In the genomic region with DNA sequence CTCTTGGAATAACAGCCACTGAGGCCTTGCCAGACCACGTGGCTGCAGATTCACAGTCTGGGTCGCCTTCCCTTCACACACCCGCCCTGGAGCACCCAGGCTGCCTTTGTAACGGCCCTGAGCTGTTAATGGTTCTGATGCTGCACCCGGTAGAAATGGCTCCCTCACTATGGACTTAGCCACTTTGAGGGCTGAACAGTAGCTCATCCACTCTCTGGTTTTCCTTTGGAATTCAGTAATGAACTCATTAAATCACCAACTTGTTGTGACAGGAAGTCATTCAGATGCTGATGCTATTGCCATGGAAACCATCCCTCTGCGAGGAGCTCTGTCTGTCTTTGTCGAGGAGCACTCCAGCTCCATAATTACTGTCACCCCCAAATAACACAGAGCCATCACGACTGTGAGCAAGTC, we compare ENCODE assay signal across 15 cellular contexts. TPM values are rescaled to one million over a fixed set of nuclear protein-coding genes. Genes with fewer than 3 reads are reported as not detected.
DNase-seq lines count a peak whose midpoint lies in the region; ATAC-seq and TF ChIP-seq lines count a peak whose summit lies in the region.
"Had no signal": no experiment of that assay in that cellular context is flagged by ENCODE, and none has a peak within 500 bp of the region (broad histone marks: within the 10 kb centered on the region; RNA-seq: fewer than 3 reads in every experiment).

No MANE protein-coding gene starts in this region.

- H3K9me3 ChIP-seq in mesodermal cell (ENCODE audit: control insufficient read depth, low read length) (no peaks in the 10 kb centered on the region), gastroesophageal sphincter (no peaks in the 10 kb centered on the region), left ventricle myocardium inferior (replicated peaks) (no peaks in the 10 kb centered on the region)

- H3K36me3 Mint-ChIP-seq in brain, result no peaks in the 10 kb centered on the region
- H3K36me3 Mint-ChIP-seq in activated CD8-positive, alpha-beta memory T cell treated with anti-CD3 and anti-CD28 coated beads, Interleukin-2, amount 10 ng/mL, durations not matched to agents 7 days and 5 days, result no peaks in the 10 kb centered on the region
- H3K36me3 Mint-ChIP-seq: naive thymus-derived CD8-positive, alpha-beta T cell; stimulated activated memory B cell treated with anti-CD40 and anti-IgM and Interleukin-4, amounts not matched to agents 10 μg/mL and 1 μg/mL and 100 μg/mL, for 72 hours had no signal

- H3K36me3 ChIP-seq in mesodermal cell (ENCODE audit: control insufficient read depth, insufficient read depth, low read length) (no peaks in the 10 kb centered on the region), gastroesophageal sphincter (no peaks in the 10 kb centered on the region), left ventricle myocardium inferior (no peaks in the 10 kb centered on the region)
- H3K36me3 ChIP-seq: brain microvascular endothelial cell had no signal

- H3K27ac Mint-ChIP-seq in brain, result peak overlapping the region; percentile 94 to 98 (median 97)
- H3K27ac Mint-ChIP-seq in activated CD8-positive, alpha-beta memory T cell treated with anti-CD3 and anti-CD28 coated beads, Interleukin-2, amount 10 ng/mL, durations not matched to agents 7 days and 5 days, result no peak overlapping the region
- H3K27ac Mint-ChIP-seq: activated T-cell treated with anti-CD3 and anti-CD28 coated beads, Interleukin-2, amount 50 U/mL, for 24 hours; CD4-positive, alpha-beta T cell; stimulated activated memory B cell treated with anti-CD40 and anti-IgM and Interleukin-4, amounts not matched to agents 10 μg/mL and 1 μg/mL and 100 μg/mL, for 72 hours had no signal

- H3K4me3 ChIP-seq in mesodermal cell (ENCODE audit: extremely low read depth, insufficient read depth, low read length, poor library complexity, severe bottlenecking), result no peak overlapping the region
- H3K4me3 ChIP-seq in gastroesophageal sphincter, result no peak overlapping the region
- H3K4me3 ChIP-seq in left ventricle myocardium inferior, result no peak overlapping the region

- H3K27me3 ChIP-seq in gastroesophageal sphincter, result no peaks in the 10 kb centered on the region
- no peaks in the 10 kb centered on the region for H3K27me3 ChIP-seq in left ventricle myocardium inferior (ENCODE audit: low read depth)
- H3K27me3 ChIP-seq: brain microvascular endothelial cell had no signal

- CTCF ChIA-PET in activated CD8-positive, alpha-beta memory T cell treated with anti-CD3 and anti-CD28 coated beads, Interleukin-2, amount 10 ng/mL, durations not matched to agents 7 days and 5 days (lab: Charles Lee), result interaction anchor here (0.8 to 1.7 kb wide), 3 partner anchors 13 to 1090 kb away, joined by 3 to 6 read pairs (median 3); no protein-coding TSS in a partner anchor

- intact Hi-C loops in left ventricle myocardium inferior (cut with micrococcal nuclease), result no loop called here
- intact Hi-C loops in posterior vena cava (cut with DNase I), result no loop called here

- no peak for TF ChIP-seq CTCF in brain (conservative IDR thresholded peaks at IDR 0.05)
- no peak for TF ChIP-seq CTCF in gastroesophageal sphincter (IDR thresholded peaks at IDR 0.05)
- no peak for TF ChIP-seq CTCF in left ventricle myocardium inferior (IDR thresholded peaks at IDR 0.05; ENCODE audit: borderline replicate concordance)

- peaks cover 3% of the 10 kb centered on the region for H3K27me3 Mint-ChIP-seq in brain
- H3K27me3 Mint-ChIP-seq in activated CD8-positive, alpha-beta memory T cell treated with anti-CD3 and anti-CD28 coated beads, Interleukin-2, amount 10 ng/mL, durations not matched to agents 7 days and 5 days, result no peaks in the 10 kb centered on the region
- H3K27me3 Mint-ChIP-seq: activated T-cell treated with anti-CD3 and anti-CD28 coated beads, Interleukin-2, amount 50 U/mL, for 24 hours; CD4-positive, alpha-beta T cell; naive thymus-derived CD8-positive, alpha-beta T cell; stimulated activated memory B cell treated with anti-CD40 and anti-IgM and Interleukin-4, amounts not matched to agents 10 μg/mL and 1 μg/mL and 100 μg/mL, for 72 hours had no signal

- peaks cover 0 to 2% (median 0%) of the 10 kb centered on the region in 5 experiments for H3K9me3 Mint-ChIP-seq in brain
- no peaks in the 10 kb centered on the region for H3K9me3 Mint-ChIP-seq in activated CD8-positive, alpha-beta memory T cell treated with anti-CD3 and anti-CD28 coated beads, Interleukin-2, amount 10 ng/mL, durations not matched to agents 7 days and 5 days (ENCODE audit: low read depth)
- H3K9me3 Mint-ChIP-seq: activated T-cell treated with anti-CD3 and anti-CD28 coated beads, Interleukin-2, amount 50 U/mL, for 24 hours; CD4-positive, alpha-beta T cell; naive thymus-derived CD8-positive, alpha-beta T cell; stimulated activated memory B cell treated with anti-CD40 and anti-IgM and Interleukin-4, amounts not matched to agents 10 μg/mL and 1 μg/mL and 100 μg/mL, for 72 hours had no signal

- peak overlapping the region; percentile 33 for H3K27ac ChIP-seq in mesodermal cell (ENCODE audit: low read depth, low read length, severe bottlenecking)
- no peak overlapping the region for H3K27ac ChIP-seq in gastroesophageal sphincter
- no peak overlapping the region for H3K27ac ChIP-seq in left ventricle myocardium inferior (replicated peaks)
- H3K27ac ChIP-seq: brain microvascular endothelial cell had no signal

- WGBS in mesodermal cell (ENCODE audit: insufficient coverage in 2 of 2), 2 experiments, result 30 to 34% methylated on average over 5 to 7 of the region's 8 CpGs
- 18 to 20% methylated on average over 2 to 4 of the region's 8 CpGs for WGBS in gastroesophageal sphincter (ENCODE audit: low coverage in 1 of 2), 2 donors

- no peak for TF ChIP-seq EP300 in gastroesophageal sphincter (IDR thresholded peaks at IDR 0.05)

- no peak for TF ChIP-seq POLR2A in gastroesophageal sphincter (IDR thresholded peaks at IDR 0.05)

- H3K4me1 Mint-ChIP-seq in brain, result peaks cover 67% of the 10 kb centered on the region
- H3K4me1 Mint-ChIP-seq in activated CD8-positive, alpha-beta memory T cell treated with anti-CD3 and anti-CD28 coated beads, Interleukin-2, amount 10 ng/mL, durations not matched to agents 7 days and 5 days, result peaks cover 14% of the 10 kb centered on the region

- ATAC-seq in activated CD8-positive, alpha-beta memory T cell treated with anti-CD3 and anti-CD28 coated beads, Interleukin-2, amount 10 ng/mL, durations not matched to agents 7 days and 5 days, result no peak
- ATAC-seq in gastroesophageal sphincter, result no peak
- ATAC-seq: naive thymus-derived CD8-positive, alpha-beta T cell; stimulated activated memory B cell treated with anti-CD40 and anti-IgM and Interleukin-4, amounts not matched to agents 10 μg/mL and 1 μg/mL and 100 μg/mL, for 72 hours had no signal

- DNase-seq in EH (ENCODE audit: low read depth) (peak; percentile 43), NCI-H1417 (lab: John Stamatoyannopoulos, UW) (peak; percentile 25 to 92 (median 64)), left ventricle myocardium inferior (no peak), posterior vena cava (ENCODE audit: low spot score) (no peak)
- DNase-seq in activated CD8-positive, alpha-beta memory T cell treated with anti-CD3 and anti-CD28 coated beads, Interleukin-2, amount 10 ng/mL, durations not matched to agents 7 days and 5 days, result no peak
- DNase-seq: activated T-cell treated with anti-CD3 and anti-CD28 coated beads, Interleukin-2, amount 50 U/mL, for 24 hours; brain microvascular endothelial cell; CD4-positive, alpha-beta T cell; naive thymus-derived CD8-positive, alpha-beta T cell; NCI-H2029 treated with DMSO at 0.1 percent for 48 hours; Right ventricle myocardium superior had no signal

- H3K4me3 Mint-ChIP-seq in brain, result peak overlapping the region; percentile 56 to 79 (median 75)
- no peak overlapping the region for H3K4me3 Mint-ChIP-seq in activated CD8-positive, alpha-beta memory T cell treated with anti-CD3 and anti-CD28 coated beads, Interleukin-2, amount 10 ng/mL, durations not matched to agents 7 days and 5 days
- H3K4me3 Mint-ChIP-seq: activated T-cell treated with anti-CD3 and anti-CD28 coated beads, Interleukin-2, amount 50 U/mL, for 24 hours; CD4-positive, alpha-beta T cell; naive thymus-derived CD8-positive, alpha-beta T cell; stimulated activated memory B cell treated with anti-CD40 and anti-IgM and Interleukin-4, amounts not matched to agents 10 μg/mL and 1 μg/mL and 100 μg/mL, for 72 hours had no signal

- H3K4me1 ChIP-seq in mesodermal cell (ENCODE audit: control insufficient read depth, insufficient read depth, low read length, poor library complexity, severe bottlenecking) (peaks cover 4% of the 10 kb centered on the region), gastroesophageal sphincter (no peaks in the 10 kb centered on the region), left ventricle myocardium inferior (no peaks in the 10 kb centered on the region)

RNA-seq across cellular contexts. Expression of a gene that starts 59.2 kb away (rescaled TPM):
- 71.1 TPM for polyA plus RNA-seq in brain (ENCODE audit: insufficient read depth, low read depth, low replicate concordance)
- polyA plus RNA-seq in mesodermal cell (2013, experiment 1 of 2), result 6.6 TPM
- 4.0 TPM for polyA plus RNA-seq in mesodermal cell (2013, experiment 2 of 2)
- 1 to 10 TPM; 3.3 to 3.5 TPM for total RNA-seq in activated CD8-positive, alpha-beta memory T cell treated with anti-CD3 and anti-CD28 coated beads, Interleukin-2, amount 10 ng/mL, durations not matched to agents 7 days and 5 days
- total RNA-seq in gastroesophageal sphincter, result 1 to 10 TPM in 2 of 4 donors, under 1 TPM in 1, not detected in 1; 0.54 to 1.5 (median 1.0) TPM
- 1.5 TPM for total RNA-seq in left ventricle myocardium inferior
- total RNA-seq in posterior vena cava, result 1 to 10 TPM in 1 of 2 donors, under 1 TPM in 1; 0.93 to 1.3 TPM

Comparison
In these comparisons a context has a peak if more than half of its experiments do, and no peak if none do; other contexts are left out.
1. DNase-seq: peak in EH (single experiment) and NCI-H1417 (3 of 3); none in activated CD8-positive, alpha-beta memory T cell treated with anti-CD3 and anti-CD28 coated beads, Interleukin-2, amount 10 ng/mL, durations not matched to agents 7 days and 5 days (single experiment), left ventricle myocardium inferior (single experiment) and posterior vena cava (single experiment).